Comparison of ENCODE assay signal across 11 cellular contexts in the genomic region with DNA sequence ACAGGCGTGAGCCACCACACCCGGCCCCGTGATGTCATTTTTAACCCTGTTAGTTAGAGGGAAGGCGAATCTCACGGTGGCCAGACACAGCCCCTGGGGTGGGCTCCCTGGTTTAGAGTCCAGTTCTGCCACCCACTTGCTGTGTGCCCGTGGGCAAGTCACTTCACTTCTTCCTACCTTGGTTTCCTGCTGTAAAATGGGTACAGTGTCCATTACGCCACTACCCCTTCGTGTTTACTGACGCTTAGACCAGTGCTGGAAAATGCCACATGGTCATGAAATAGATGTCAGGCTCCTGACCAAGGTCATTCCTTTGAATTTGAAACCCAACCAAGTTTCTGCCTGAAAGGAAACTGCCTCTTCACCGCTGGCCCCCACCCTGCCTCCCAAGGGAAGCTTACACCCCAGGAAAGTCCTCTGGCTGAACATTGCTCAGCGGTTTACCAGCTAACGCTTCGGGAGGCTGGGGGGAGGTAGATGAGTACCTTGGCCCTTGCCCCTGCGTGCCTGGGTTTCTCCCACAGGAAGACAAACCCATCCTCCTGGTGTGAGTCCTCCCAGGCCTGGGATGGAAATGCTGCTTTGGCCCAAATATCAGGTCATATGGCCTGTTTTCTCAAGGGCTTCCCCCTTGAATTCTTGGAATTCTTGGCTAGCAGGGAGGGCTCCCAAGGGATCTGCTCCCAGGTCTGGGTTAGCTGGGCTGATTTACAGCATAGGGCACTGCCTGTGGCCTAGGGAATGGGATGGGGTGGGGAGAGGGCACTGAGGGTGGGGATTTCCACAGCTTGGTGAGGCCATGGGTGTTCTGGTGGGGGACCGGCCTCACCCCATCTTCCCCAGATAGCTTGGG. TPM values are rescaled to one million over a fixed set of nuclear protein-coding genes. Genes with fewer than 3 reads are reported as not detected.
DNase-seq lines count a peak whose midpoint lies in the region; ATAC-seq and TF ChIP-seq lines count a peak whose summit lies in the region.
"Had no signal": no experiment of that assay in that cellular context is flagged by ENCODE, and none has a peak within 500 bp of the region (broad histone marks: within the 10 kb centered on the region; RNA-seq: fewer than 3 reads in every experiment).

No MANE protein-coding gene starts in this region.

- no peak for ATAC-seq in GM18498 (IDR thresholded peaks at IDR 0.05; ENCODE audit: unreplicated experiment)
- no peak for ATAC-seq in HG02973 (IDR thresholded peaks at IDR 0.05; ENCODE audit: unreplicated experiment)

- H3K9ac ChIP-seq in H9 (ENCODE audit: extremely low read depth, insufficient read length, low read length), result no peak overlapping the region
- H3K9ac ChIP-seq in skeletal muscle satellite cell (ENCODE audit: low read depth, low read length), result no peak overlapping the region

- no CpG with 5 or more reads among the region's 15 CpGs for WGBS in H9 (ENCODE audit: extremely low coverage, insufficient read length, low lambda C conversion rate)

- no peaks in the 10 kb centered on the region for H3K79me1 ChIP-seq in H9 (ENCODE audit: insufficient read depth, low read depth, low read length, poor library complexity, severe bottlenecking)

- peaks cover 6% of the 10 kb centered on the region for H3K27me3 Mint-ChIP-seq in H9 (ENCODE audit: low read depth)

- H3K23me2 ChIP-seq in H9 (ENCODE audit: insufficient read length, low read depth, low read length, poor library complexity, severe bottlenecking), result no peaks in the 10 kb centered on the region

- no peak overlapping the region; the same call in 1 of the 2 replicates for H3K14ac ChIP-seq in H9 (ENCODE audit: insufficient read depth, low read length)

- H3K4me1 Mint-ChIP-seq in H9, result peaks cover 36% of the 10 kb centered on the region in 2 experiments

- no peak overlapping the region for H3K23ac ChIP-seq in H9 (ENCODE audit: insufficient read length, low read depth, low read length)

- H3K9me3 Mint-ChIP-seq in H9, result peaks cover 37 to 40% of the 10 kb centered on the region in 2 experiments

- in situ Hi-C loops in brain microvascular endothelial cell (cut with HindIII; ENCODE audit: low pct_ligation_motif_present, low sequenced_read_pairs), result loop anchor here (25.0 kb wide), 1 partner anchor 349 kb away; no protein-coding TSS in a partner anchor

- DNase-seq in H9, result peak; percentile 63
- peak; percentile 91 for DNase-seq in brain microvascular endothelial cell
- peak; percentile 29 for DNase-seq in iris pigment epithelial cell (ENCODE audit: low read depth)
- DNase-seq in NCI-H2081 treated with DMSO at 0.1 percent for 48 hours (lab: John Stamatoyannopoulos, UW), result no peak
- no peak for DNase-seq in hippocampal formation (lab: John Stamatoyannopoulos, UW)
- DNase-seq: NCI-H1092 treated with DMSO at 0.1 percent for 48 hours, retina had no signal

- H4K8ac ChIP-seq in H9 (replicated peaks; ENCODE audit: insufficient read length, low read depth, low read length), result no peak overlapping the region

- no peaks in the 10 kb centered on the region for H4K20me1 ChIP-seq in H9 (ENCODE audit: control insufficient read depth, insufficient read depth, insufficient read length)

- H3K79me2 ChIP-seq in H9 (ENCODE audit: insufficient read depth, low read length), result no peaks in the 10 kb centered on the region

- no peak overlapping the region for H3K56ac ChIP-seq in H9 (ENCODE audit: insufficient read length, low read depth, low read length)

- H3K4me1 ChIP-seq in H9 (ENCODE audit: insufficient read depth, low read length), result peaks cover 5% of the 10 kb centered on the region; the same call in 1 of the 2 replicates
- H3K4me1 ChIP-seq in skeletal muscle satellite cell (ENCODE audit: control insufficient read depth, insufficient read depth, low read length), result peaks cover 8% of the 10 kb centered on the region

- H3K27ac Mint-ChIP-seq in H9, result peak overlapping the region in 2 of 3 experiments; percentile 71 to 87; a peak in 5 of 7 replicates

- H2AFZ ChIP-seq in H9 (ENCODE audit: low read length), result no peak overlapping the region

- no peak overlapping the region for H4K91ac ChIP-seq in H9 (ENCODE audit: insufficient read length, low read depth, low read length)

- H3K36me3 ChIP-seq in brain microvascular endothelial cell (replicated peaks), result no peaks in the 10 kb centered on the region
- no peaks in the 10 kb centered on the region for H3K36me3 ChIP-seq in skeletal muscle satellite cell (ENCODE audit: insufficient read depth, low read length)

- peaks cover 15% of the 10 kb centered on the region for H3K9me3 ChIP-seq in H9 (ENCODE audit: control insufficient read depth, low read depth, low read length)
- peaks cover 17% of the 10 kb centered on the region for H3K9me3 ChIP-seq in skeletal muscle satellite cell (replicated peaks; ENCODE audit: low read length)

- H3K18ac ChIP-seq in H9 (ENCODE audit: insufficient read length, low read depth, low read length), result no peak overlapping the region

- H3K27ac ChIP-seq in H9 (ENCODE audit: insufficient read length, low read depth, low read length) (no peak overlapping the region), brain microvascular endothelial cell (peak overlapping the region; percentile 73)
- H3K27ac ChIP-seq: VCaP had no signal

- no peak overlapping the region for H3K4me3 Mint-ChIP-seq in H9

- H2BK5ac ChIP-seq in H9 (ENCODE audit: insufficient read length, low read length), result no peak overlapping the region

- H3K27me3 ChIP-seq in H9 (ENCODE audit: insufficient read depth, low read length) (no peaks in the 10 kb centered on the region), brain microvascular endothelial cell (replicated peaks) (no peaks in the 10 kb centered on the region), skeletal muscle satellite cell (ENCODE audit: control insufficient read depth, insufficient read depth, low read length) (peaks cover 9% of the 10 kb centered on the region)

- no peak overlapping the region for H2BK20ac ChIP-seq in H9 (ENCODE audit: low read depth, low read length, poor library complexity, severe bottlenecking)

- no peak overlapping the region for H2AK5ac ChIP-seq in H9 (ENCODE audit: insufficient read length, low read length)

- H3K4me3 ChIP-seq in brain microvascular endothelial cell (ENCODE audit: low read depth, low read length) (no peak overlapping the region), skeletal muscle satellite cell (ENCODE audit: low read length) (no peak overlapping the region)

- H3T11ph ChIP-seq in H9 (ENCODE audit: low read length), result no peak overlapping the region

- H3K4me2 ChIP-seq in H9 (ENCODE audit: insufficient read depth, insufficient read length, low read length), result no peak overlapping the region
- peak overlapping the region; percentile 1 for H3K4me2 ChIP-seq in skeletal muscle satellite cell (ENCODE audit: low read length)

- H3K4ac ChIP-seq in H9 (ENCODE audit: low read depth, low read length), result no peak overlapping the region

- H2BK12ac ChIP-seq in H9 (ENCODE audit: insufficient read length, low read depth, low read length), result no peak overlapping the region

- H4K5ac ChIP-seq in H9 (ENCODE audit: insufficient read length, low read depth, low read length), result no peak overlapping the region

- H3K36me3 Mint-ChIP-seq in H9 (ENCODE audit: insufficient read depth in 1 of 3, low read depth in 3 of 3), result peaks cover 12 to 35% (median 28%) of the 10 kb centered on the region in 3 experiments

- no peak for TF ChIP-seq CTCF in H9 (conservative IDR thresholded peaks at IDR 0.05)
- no peak for TF ChIP-seq CTCF in brain microvascular endothelial cell (IDR thresholded peaks at IDR 0.05; ENCODE audit: low read depth, low read length, missing control alignments)

- H2BK15ac ChIP-seq in H9 (ENCODE audit: low read depth, low read length), result no peak overlapping the region

- H2BK120ac ChIP-seq in H9 (ENCODE audit: low read depth, low read length, poor library complexity, severe bottlenecking), result no peak overlapping the region

RNA-seq across cellular contexts. Expression of a gene that starts 7.6 kb away (rescaled TPM):
- not detected in 2 replicates for total RNA-seq in H9 (2021)
- not detected in 2 replicates for total RNA-seq in skeletal muscle satellite cell (2012; rRNA removed)

RNA-seq across cellular contexts. Expression of a gene that starts 18.3 kb away (rescaled TPM):
- total RNA-seq in H9 (2021), result 52.2 and 54.5 TPM in 2 replicates
- total RNA-seq in skeletal muscle satellite cell (2012; rRNA removed), result 19.8 and 19.9 TPM in 2 replicates

Comparison
In these comparisons a context has a peak if more than half of its experiments do, and no peak if none do; other contexts are left out.
1. DNase-seq: peak in H9 (single experiment), brain microvascular endothelial cell (single experiment) and iris pigment epithelial cell (single experiment); none in NCI-H2081 treated with DMSO at 0.1 percent for 48 hours (single experiment) and hippocampal formation (0 of 2).